In the genomic region with DNA sequence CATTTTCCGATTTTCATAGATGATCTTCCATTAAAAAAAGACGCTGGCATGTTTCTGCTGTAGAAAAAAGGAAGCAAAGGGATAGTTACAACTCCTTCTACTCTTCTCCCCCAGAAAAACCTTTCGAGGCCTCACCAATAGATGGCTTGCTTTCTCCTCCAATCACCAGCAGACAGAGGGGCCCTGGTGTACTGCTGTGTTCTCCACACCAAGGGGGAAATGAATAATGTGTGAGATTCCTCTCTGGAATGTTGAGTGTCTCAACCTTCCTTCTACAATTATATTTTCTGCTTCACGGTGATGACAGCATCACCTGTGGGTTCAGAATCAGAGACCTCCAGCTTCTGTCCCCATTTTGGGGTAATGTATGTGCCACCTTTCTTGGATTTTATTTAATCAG, we compare ENCODE assay signal across 17 cellular contexts.
"Had no signal": no experiment of that assay in that cellular context is flagged by ENCODE, and none has a peak within 500 bp of the region (broad histone marks: within the 10 kb centered on the region; RNA-seq: fewer than 3 reads in every experiment).

No MANE protein-coding gene starts in this region.

- H3K27me3 Mint-ChIP-seq: activated CD4-positive, alpha-beta T cell treated with anti-CD3 and anti-CD28 coated beads, Interleukin-2, amount 10 ng/mL, durations not matched to agents 7 days and 5 days; stimulated activated naive CD8-positive, alpha-beta T cell treated with anti-CD3 and anti-CD28 coated beads, Interleukin-15, amount 100 ng/mL, for 72 hours had no signal

- H3K4me1 Mint-ChIP-seq: activated CD4-positive, alpha-beta T cell treated with anti-CD3 and anti-CD28 coated beads, Interleukin-2, amount 10 ng/mL, durations not matched to agents 7 days and 5 days; neural crest cell; stimulated activated naive CD8-positive, alpha-beta T cell treated with anti-CD3 and anti-CD28 coated beads, Interleukin-15, amount 100 ng/mL, for 72 hours had no signal

- H3K4me3 ChIP-seq: ascending aorta, cardiac muscle cell, dorsolateral prefrontal cortex, lung, psoas muscle, right lobe of liver, spleen, testis had no signal

- H3K4me3 Mint-ChIP-seq: activated CD4-positive, alpha-beta T cell treated with anti-CD3 and anti-CD28 coated beads, Interleukin-2, amount 10 ng/mL, durations not matched to agents 7 days and 5 days; activated T-helper 1 cell treated with anti-CD3 and anti-CD28 coated beads, Interleukin-12 subunit alpha, Interleukin-12 subunit beta, Interleukin-2, Interleukin-4 antibody, amounts not matched to agents 30 ng/mL and 10 ng/mL and 1 ng/mL, durations not matched to agents 14 hours and 24 hours and 36 hours; neural crest cell; stimulated activated naive CD8-positive, alpha-beta T cell treated with anti-CD3 and anti-CD28 coated beads, Interleukin-15, amount 100 ng/mL, for 72 hours had no signal

- H3K4me1 ChIP-seq: ascending aorta, psoas muscle, right lobe of liver, spleen, testis had no signal

- H3K9me3 ChIP-seq: ascending aorta, psoas muscle, right lobe of liver, testis had no signal

- ATAC-seq: psoas muscle; right lobe of liver; stimulated activated naive CD8-positive, alpha-beta T cell treated with anti-CD3 and anti-CD28 coated beads, Interleukin-15, amount 100 ng/mL, for 72 hours had no signal

- H3K27ac Mint-ChIP-seq: activated CD4-positive, alpha-beta T cell treated with anti-CD3 and anti-CD28 coated beads, Interleukin-2, amount 10 ng/mL, durations not matched to agents 7 days and 5 days; activated T-helper 1 cell treated with anti-CD3 and anti-CD28 coated beads, Interleukin-12 subunit alpha, Interleukin-12 subunit beta, Interleukin-2, Interleukin-4 antibody, amounts not matched to agents 30 ng/mL and 10 ng/mL and 1 ng/mL, durations not matched to agents 14 hours and 24 hours and 36 hours; stimulated activated naive CD8-positive, alpha-beta T cell treated with anti-CD3 and anti-CD28 coated beads, Interleukin-15, amount 100 ng/mL, for 72 hours had no signal

- H3K27ac ChIP-seq: ascending aorta, cardiac muscle cell, dorsolateral prefrontal cortex, psoas muscle, right lobe of liver, spleen, testis had no signal

- H3K36me3 ChIP-seq: ascending aorta, cardiac muscle cell, right lobe of liver, spleen had no signal

- DNase-seq: activated CD4-positive, alpha-beta T cell treated with anti-CD3 and anti-CD28 coated beads, Interleukin-2, amount 10 ng/mL, durations not matched to agents 7 days and 5 days; activated CD8-positive, alpha-beta memory T cell treated with anti-CD3 and anti-CD28 coated beads for 24 hours; activated naive CD4-positive, alpha-beta T cell; dorsolateral prefrontal cortex; foreskin melanocyte; head of caudate nucleus; psoas muscle; right lobe of liver; spleen; stimulated activated naive CD8-positive, alpha-beta T cell treated with anti-CD3 and anti-CD28 coated beads, Interleukin-15, amount 100 ng/mL, for 72 hours; SW 1271; testis had no signal

- H3K27me3 ChIP-seq: ascending aorta, cardiac muscle cell, dorsolateral prefrontal cortex, right lobe of liver, spleen, testis had no signal
